In genomic region chr10:132700168-132701098, GRCh38 we compare ENCODE assay signal across 2 cellular contexts.
TF ChIP-seq lines count a peak whose summit lies in the region.

No MANE protein-coding gene starts in this region.

TF ChIP-seq in GM23338, 12 proteins besides CTCF, POLR2A, EP300 and RAD21 (continued from another document):
- TF ChIP-seq REST (IDR thresholded peaks at IDR 0.05; ENCODE audit: unreplicated experiment) (no peak), POLR2AphosphoS5 (IDR thresholded peaks at IDR 0.05; ENCODE audit: low read depth) (no peak), EZH2phosphoT487 (IDR thresholded peaks at IDR 0.05; ENCODE audit: unreplicated experiment) (no peak), CREB1 (CRISPR knock-in tag; IDR thresholded peaks at IDR 0.05; ENCODE audit: low read depth) (no peak), ZNF331 (CRISPR knock-in tag; IDR thresholded peaks at IDR 0.05; ENCODE audit: low read depth) (no peak)
- TF ChIP-seq, protein P1, sequence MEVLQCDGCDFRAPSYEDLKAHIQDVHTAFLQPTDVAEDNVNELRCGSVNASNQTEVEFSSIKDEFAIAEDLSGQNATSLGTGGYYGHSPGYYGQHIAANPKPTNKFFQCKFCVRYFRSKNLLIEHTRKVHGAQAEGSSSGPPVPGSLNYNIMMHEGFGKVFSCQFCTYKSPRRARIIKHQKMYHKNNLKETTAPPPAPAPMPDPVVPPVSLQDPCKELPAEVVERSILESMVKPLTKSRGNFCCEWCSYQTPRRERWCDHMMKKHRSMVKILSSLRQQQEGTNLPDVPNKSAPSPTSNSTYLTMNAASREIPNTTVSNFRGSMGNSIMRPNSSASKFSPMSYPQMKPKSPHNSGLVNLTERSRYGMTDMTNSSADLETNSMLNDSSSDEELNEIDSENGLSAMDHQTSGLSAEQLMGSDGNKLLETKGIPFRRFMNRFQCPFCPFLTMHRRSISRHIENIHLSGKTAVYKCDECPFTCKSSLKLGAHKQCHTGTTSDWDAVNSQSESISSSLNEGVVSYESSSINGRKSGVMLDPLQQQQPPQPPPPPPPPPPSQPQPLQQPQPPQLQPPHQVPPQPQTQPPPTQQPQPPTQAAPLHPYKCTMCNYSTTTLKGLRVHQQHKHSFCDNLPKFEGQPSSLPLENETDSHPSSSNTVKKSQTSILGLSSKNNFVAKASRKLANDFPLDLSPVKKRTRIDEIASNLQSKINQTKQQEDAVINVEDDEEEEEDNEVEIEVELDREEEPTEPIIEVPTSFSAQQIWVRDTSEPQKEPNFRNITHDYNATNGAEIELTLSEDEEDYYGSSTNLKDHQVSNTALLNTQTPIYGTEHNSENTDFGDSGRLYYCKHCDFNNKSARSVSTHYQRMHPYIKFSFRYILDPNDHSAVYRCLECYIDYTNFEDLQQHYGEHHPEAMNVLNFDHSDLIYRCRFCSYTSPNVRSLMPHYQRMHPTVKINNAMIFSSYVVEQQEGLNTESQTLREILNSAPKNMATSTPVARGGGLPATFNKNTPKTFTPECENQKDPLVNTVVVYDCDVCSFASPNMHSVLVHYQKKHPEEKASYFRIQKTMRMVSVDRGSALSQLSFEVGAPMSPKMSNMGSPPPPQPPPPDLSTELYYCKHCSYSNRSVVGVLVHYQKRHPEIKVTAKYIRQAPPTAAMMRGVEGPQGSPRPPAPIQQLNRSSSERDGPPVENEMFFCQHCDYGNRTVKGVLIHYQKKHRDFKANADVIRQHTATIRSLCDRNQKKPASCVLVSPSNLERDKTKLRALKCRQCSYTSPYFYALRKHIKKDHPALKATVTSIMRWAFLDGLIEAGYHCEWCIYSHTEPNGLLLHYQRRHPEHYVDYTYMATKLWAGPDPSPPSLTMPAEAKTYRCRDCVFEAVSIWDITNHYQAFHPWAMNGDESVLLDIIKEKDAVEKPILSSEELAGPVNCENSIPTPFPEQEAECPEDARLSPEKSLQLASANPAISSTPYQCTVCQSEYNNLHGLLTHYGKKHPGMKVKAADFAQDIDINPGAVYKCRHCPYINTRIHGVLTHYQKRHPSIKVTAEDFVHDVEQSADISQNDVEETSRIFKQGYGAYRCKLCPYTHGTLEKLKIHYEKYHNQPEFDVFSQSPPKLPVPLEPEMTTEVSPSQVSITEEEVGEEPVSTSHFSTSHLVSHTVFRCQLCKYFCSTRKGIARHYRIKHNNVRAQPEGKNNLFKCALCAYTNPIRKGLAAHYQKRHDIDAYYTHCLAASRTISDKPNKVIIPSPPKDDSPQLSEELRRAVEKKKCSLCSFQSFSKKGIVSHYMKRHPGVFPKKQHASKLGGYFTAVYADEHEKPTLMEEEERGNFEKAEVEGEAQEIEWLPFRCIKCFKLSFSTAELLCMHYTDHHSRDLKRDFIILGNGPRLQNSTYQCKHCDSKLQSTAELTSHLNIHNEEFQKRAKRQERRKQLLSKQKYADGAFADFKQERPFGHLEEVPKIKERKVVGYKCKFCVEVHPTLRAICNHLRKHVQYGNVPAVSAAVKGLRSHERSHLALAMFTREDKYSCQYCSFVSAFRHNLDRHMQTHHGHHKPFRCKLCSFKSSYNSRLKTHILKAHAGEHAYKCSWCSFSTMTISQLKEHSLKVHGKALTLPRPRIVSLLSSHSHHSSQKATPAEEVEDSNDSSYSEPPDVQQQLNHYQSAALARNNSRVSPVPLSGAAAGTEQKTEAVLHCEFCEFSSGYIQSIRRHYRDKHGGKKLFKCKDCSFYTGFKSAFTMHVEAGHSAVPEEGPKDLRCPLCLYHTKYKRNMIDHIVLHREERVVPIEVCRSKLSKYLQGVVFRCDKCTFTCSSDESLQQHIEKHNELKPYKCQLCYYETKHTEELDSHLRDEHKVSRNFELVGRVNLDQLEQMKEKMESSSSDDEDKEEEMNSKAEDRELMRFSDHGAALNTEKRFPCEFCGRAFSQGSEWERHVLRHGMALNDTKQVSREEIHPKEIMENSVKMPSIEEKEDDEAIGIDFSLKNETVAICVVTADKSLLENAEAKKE (CRISPR knock-in tag; IDR thresholded peaks at IDR 0.05) = no peak
TF ChIP-seq in GM23338: peak in this region for 0.

TF ChIP-seq in SK-N-SH treated with all-trans-retinoic acid at 6 μM for 48 hours, 23 proteins besides CTCF, POLR2A, EP300 and RAD21 (continued from another document):
- TF ChIP-seq, protein P2, sequence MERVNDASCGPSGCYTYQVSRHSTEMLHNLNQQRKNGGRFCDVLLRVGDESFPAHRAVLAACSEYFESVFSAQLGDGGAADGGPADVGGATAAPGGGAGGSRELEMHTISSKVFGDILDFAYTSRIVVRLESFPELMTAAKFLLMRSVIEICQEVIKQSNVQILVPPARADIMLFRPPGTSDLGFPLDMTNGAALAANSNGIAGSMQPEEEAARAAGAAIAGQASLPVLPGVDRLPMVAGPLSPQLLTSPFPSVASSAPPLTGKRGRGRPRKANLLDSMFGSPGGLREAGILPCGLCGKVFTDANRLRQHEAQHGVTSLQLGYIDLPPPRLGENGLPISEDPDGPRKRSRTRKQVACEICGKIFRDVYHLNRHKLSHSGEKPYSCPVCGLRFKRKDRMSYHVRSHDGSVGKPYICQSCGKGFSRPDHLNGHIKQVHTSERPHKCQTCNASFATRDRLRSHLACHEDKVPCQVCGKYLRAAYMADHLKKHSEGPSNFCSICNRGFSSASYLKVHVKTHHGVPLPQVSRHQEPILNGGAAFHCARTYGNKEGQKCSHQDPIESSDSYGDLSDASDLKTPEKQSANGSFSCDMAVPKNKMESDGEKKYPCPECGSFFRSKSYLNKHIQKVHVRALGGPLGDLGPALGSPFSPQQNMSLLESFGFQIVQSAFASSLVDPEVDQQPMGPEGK (CRISPR knock-in tag; IDR thresholded peaks at IDR 0.05; ENCODE audit: borderline replicate concordance) = no peak
- TF ChIP-seq ZC3H10 (CRISPR knock-in tag; IDR thresholded peaks at IDR 0.05) = no peak
- TF ChIP-seq ZNF8 (CRISPR knock-in tag; IDR thresholded peaks at IDR 0.05) = no peak
- no peak for TF ChIP-seq ARNTL (CRISPR knock-in tag; IDR thresholded peaks at IDR 0.05; ENCODE audit: borderline replicate concordance, low read depth)
TF ChIP-seq in SK-N-SH treated with all-trans-retinoic acid at 6 μM for 48 hours: peak in this region for 0.
